26 cellular contexts compared by ENCODE assay signal in the genomic region with DNA sequence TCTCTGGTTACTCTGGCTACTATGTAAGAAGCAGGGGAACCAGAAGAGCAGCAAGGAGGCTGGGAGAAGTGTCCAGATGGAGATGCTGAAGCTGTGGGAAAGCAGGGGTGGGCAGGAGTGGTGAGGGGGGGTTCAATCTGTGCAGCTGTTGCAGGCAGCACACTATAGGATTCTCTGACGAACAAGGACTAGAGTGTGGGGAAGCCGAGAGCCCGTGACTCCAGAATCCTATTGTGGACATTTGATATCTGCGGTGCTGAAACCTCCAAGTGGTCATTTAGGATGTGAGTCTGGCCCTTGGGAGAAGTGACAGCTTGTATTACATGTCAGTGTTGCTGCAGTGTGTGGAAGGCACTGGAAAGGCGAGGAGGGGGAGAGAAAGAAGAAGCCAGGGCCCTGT.
"Had no signal": no experiment of that assay in that cellular context is flagged by ENCODE, and none has a peak within 500 bp of the region (broad histone marks: within the 10 kb centered on the region; RNA-seq: fewer than 3 reads in every experiment).

No MANE protein-coding gene starts in this region.

- H3K4me1 ChIP-seq: adrenal gland, esophagus muscularis mucosa, sigmoid colon, thyroid gland, upper lobe of right lung had no signal

- H3K27ac Mint-ChIP-seq: activated B cell treated with CpG ODN at 0.5 μM for 24 hours; activated CD4-positive, alpha-beta T cell treated with anti-CD3 and anti-CD28 coated beads for 36 hours; activated naive CD8-positive, alpha-beta T cell; activated T-helper 2 cell treated with anti-CD3 and anti-CD28 coated beads, Interferon-gamma antibody, Interleukin-2, Interleukin-4, amounts not matched to agents 10 μg/mL and 5 μg/mL and 100 μg/mL, durations not matched to agents 14 hours and 24 hours and 36 hours; effector memory CD8-positive, alpha-beta T cell; natural killer cell treated with Interleukin-12 subunit alpha and Interleukin-12 subunit beta and Interleukin-15 and Interleukin-18, amount 100 ng/mL, for 72 hours; T-helper 1 cell treated with Interleukin-12 subunit alpha and Interleukin-12 subunit beta and Interleukin-4 antibody, amounts not matched to agents 30 μg/mL and 1 μg/mL, for 36 hours had no signal

- H3K4me3 ChIP-seq: adrenal gland, esophagus muscularis mucosa, sigmoid colon, smooth muscle cell, thyroid gland, upper lobe of right lung had no signal

- H3K4me3 Mint-ChIP-seq: activated B cell treated with CpG ODN at 0.5 μM for 24 hours; activated CD4-positive, alpha-beta T cell treated with anti-CD3 and anti-CD28 coated beads for 36 hours; activated naive CD8-positive, alpha-beta T cell; activated T-cell treated with anti-CD3 and anti-CD28 coated beads, Interleukin-2, amount 50 U/mL, for 4 hours; effector memory CD8-positive, alpha-beta T cell; natural killer cell treated with Interleukin-12 subunit alpha and Interleukin-12 subunit beta and Interleukin-15 and Interleukin-18, amount 100 ng/mL, for 72 hours; T-helper 1 cell treated with Interleukin-12 subunit alpha and Interleukin-12 subunit beta and Interleukin-4 antibody, amounts not matched to agents 30 μg/mL and 1 μg/mL, for 36 hours had no signal

- H3K36me3 ChIP-seq: adrenal gland, esophagus muscularis mucosa, sigmoid colon, thyroid gland, upper lobe of right lung had no signal

- H3K27ac ChIP-seq: adrenal gland, esophagus muscularis mucosa, sigmoid colon, thyroid gland, upper lobe of right lung had no signal

- H3K27me3 ChIP-seq: adrenal gland, esophagus muscularis mucosa, sigmoid colon, thyroid gland, upper lobe of right lung had no signal

- ATAC-seq: activated CD4-positive, alpha-beta T cell treated with anti-CD3 and anti-CD28 coated beads for 36 hours; activated T-cell treated with anti-CD3 and anti-CD28 coated beads, Interleukin-2, amount 50 U/mL, for 4 hours; effector memory CD8-positive, alpha-beta T cell; natural killer cell treated with Interleukin-12 subunit alpha and Interleukin-12 subunit beta and Interleukin-15 and Interleukin-18, amount 100 ng/mL, for 72 hours; upper lobe of right lung had no signal

- H3K36me3 Mint-ChIP-seq: activated naive CD8-positive, alpha-beta T cell had no signal

- H3K27me3 Mint-ChIP-seq: activated B cell treated with CpG ODN at 0.5 μM for 24 hours; activated CD4-positive, alpha-beta T cell treated with anti-CD3 and anti-CD28 coated beads for 36 hours; effector memory CD8-positive, alpha-beta T cell; natural killer cell treated with Interleukin-12 subunit alpha and Interleukin-12 subunit beta and Interleukin-15 and Interleukin-18, amount 100 ng/mL, for 72 hours had no signal

- DNase-seq: activated B cell treated with CpG ODN at 0.5 μM for 24 hours; activated CD4-positive, alpha-beta T cell treated with anti-CD3 and anti-CD28 coated beads for 36 hours; activated CD4-positive, alpha-beta T cell treated with anti-CD3 and anti-CD28 coated beads, Interleukin-2, amount 50 U/mL, for 4 hours; activated CD8-positive, alpha-beta memory T cell treated with anti-CD3 and anti-CD28 coated beads for 24 hours; activated CD8-positive, alpha-beta memory T cell treated with anti-CD3 and anti-CD28 coated beads, Interleukin-2, amount 50 U/mL, for 4 hours; activated naive CD4-positive, alpha-beta T cell; activated T-cell treated with anti-CD3 and anti-CD28 coated beads, Interleukin-2, amount 50 U/mL, for 4 hours; adrenal gland; central memory CD4-positive, alpha-beta T cell; effector memory CD8-positive, alpha-beta T cell; hypothalamus; nucleus accumbens; sigmoid colon; stimulated activated CD4-positive, alpha-beta T cell treated with anti-CD3 and anti-CD28 coated beads, Interleukin-15, amount 100 ng/mL, for 24 hours; stimulated activated CD4-positive, alpha-beta T cell treated with anti-CD3 and anti-CD28 coated beads, Interleukin-2, amount 100 ng/mL, for 48 hours; stimulated activated CD8-positive, alpha-beta memory T cell treated with anti-CD3 and anti-CD28 coated beads, Interleukin-4, amount 100 ng/mL, for 48 hours; stimulated activated naive CD4-positive, alpha-beta T cell; T1000; thyroid gland; upper lobe of right lung had no signal

- H3K4me1 Mint-ChIP-seq: activated B cell treated with CpG ODN at 0.5 μM for 24 hours; activated CD4-positive, alpha-beta T cell treated with anti-CD3 and anti-CD28 coated beads for 36 hours had no signal

- H3K9me3 ChIP-seq: adrenal gland, esophagus muscularis mucosa, thyroid gland, upper lobe of right lung had no signal
